8 cellular contexts compared by ENCODE assay signal in the genomic region with DNA sequence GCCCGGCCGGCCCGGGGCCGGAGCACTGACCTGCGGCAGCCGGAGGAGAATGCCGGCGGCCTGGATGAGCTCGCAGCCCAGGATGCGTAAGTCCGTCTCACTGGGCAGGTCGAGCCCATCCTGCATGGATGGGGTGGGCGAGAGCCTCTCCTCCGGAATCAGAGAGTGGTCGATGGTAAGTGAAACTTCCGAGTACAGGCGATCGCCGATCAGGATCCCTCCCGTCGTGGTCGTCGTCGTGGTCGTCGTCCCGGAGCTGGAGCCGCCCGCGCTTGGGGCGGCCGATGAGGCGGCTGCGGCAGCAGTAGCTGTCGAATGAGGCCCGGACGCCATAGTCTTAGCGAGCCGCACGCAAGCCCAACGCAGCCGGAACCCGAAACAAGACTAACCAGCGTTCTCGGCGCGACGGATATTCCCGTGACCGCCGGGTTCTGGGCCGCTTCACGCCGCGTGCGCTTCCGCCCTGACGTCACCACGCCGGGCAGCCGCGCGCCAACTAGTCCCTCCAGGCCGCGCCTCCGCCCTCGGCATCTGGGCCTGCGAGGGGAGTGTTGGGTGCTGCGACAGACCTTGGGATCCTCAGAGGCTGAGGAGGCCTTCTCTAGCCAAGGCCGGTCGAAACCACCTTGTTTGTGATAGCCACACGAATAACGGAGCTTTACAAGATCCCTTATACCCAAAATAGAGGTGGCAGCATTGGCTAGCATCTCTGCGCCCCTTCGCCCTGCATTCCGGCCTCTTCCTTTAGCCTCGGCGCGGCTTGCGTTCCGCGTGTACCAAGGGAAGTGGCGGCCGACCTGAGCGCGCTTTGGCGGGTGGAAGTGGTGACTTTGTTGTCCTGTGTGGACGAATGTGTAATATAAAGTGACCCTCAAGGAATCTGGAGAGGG. TPM values are rescaled to one million over a fixed set of nuclear protein-coding genes. Genes with fewer than 3 reads are reported as not detected.
DNase-seq lines count a peak whose midpoint lies in the region; ATAC-seq, FAIRE-seq and TF ChIP-seq lines count a peak whose summit lies in the region.

A gene (minus strand): TSS at position 386 of the 890 bp plus-strand sequence. CDS start 53 bp downstream, at position 333.

- peak in 1 of 3 donors; percentile 51 for TF ChIP-seq CTCF in ovary (IDR thresholded peaks at IDR 0.05)

- ATAC-seq in HG02798 (IDR thresholded peaks at IDR 0.05; ENCODE audit: poor library complexity, unreplicated experiment) (peak; percentile 85), Right ventricle myocardium inferior (peak; percentile 96)

- WGBS in ovary, 3 donors = 0 to 1% (median 0%) methylated on average over 74 to 88 of the region's 88 CpGs
- WGBS in thymus = under 1% methylated on average over 88 of the region's 88 CpGs

- H3K27ac ChIP-seq in ovary (peak within 1 kb of the TSS; percentile 99), thymus (ENCODE audit: low read depth) (peak within 1 kb of the TSS; percentile 100)

- FAIRE-seq in GM12891 (lab: Jason Lieb, UNC) = peak; percentile 93

- H3K4me3 ChIP-seq in ovary (peak within 1 kb of the TSS; percentile 99), thymus (ENCODE audit: low read length) (peak within 1 kb of the TSS; percentile 86)

- H3K27me3 ChIP-seq in ovary = no peaks in the 10 kb centered on the region
- H3K27me3 ChIP-seq in thymus (ENCODE audit: control insufficient read depth, insufficient read depth) = no peaks in the 10 kb centered on the region

- peak; percentile 99 for TF ChIP-seq POLR2A in GM12891 (IDR thresholded peaks at IDR 0.05; ENCODE audit: low read depth, low read length)
- peak; percentile 100 for TF ChIP-seq POLR2A in ovary (IDR thresholded peaks at IDR 0.05)

- peaks cover 3% of the 10 kb centered on the region for H3K4me1 ChIP-seq in ovary (ENCODE audit: insufficient read depth)
- H3K4me1 ChIP-seq in thymus (ENCODE audit: control insufficient read depth, insufficient read depth, low read length) = peaks cover 10% of the 10 kb centered on the region

- H3K9me3 ChIP-seq in ovary (no peaks in the 10 kb centered on the region), thymus (ENCODE audit: control insufficient read depth) (no peaks in the 10 kb centered on the region)

- intact Hi-C loops in Right ventricle myocardium inferior (cut with DNase I) = loop anchor here (1.0 kb wide), 1 partner anchor 15 kb away; no protein-coding TSS in a partner anchor
- intact Hi-C loops in ovary (cut with DNase I) = loop anchor here in 2 of 4 donors (1.0 to 10.0 kb wide), 3 partner anchors 14 to 615 kb away; no protein-coding TSS in a partner anchor

- H3K36me3 ChIP-seq in ovary (no peaks in the 10 kb centered on the region), thymus (ENCODE audit: control insufficient read depth, insufficient read depth) (no peaks in the 10 kb centered on the region)

- DNase-seq in GM12891 (ENCODE audit: insufficient read length, low spot score) (peak; percentile 76), NCI-H1417 treated with DMSO at 0.1 percent for 48 hours (lab: John Stamatoyannopoulos, UW) (peak; percentile 94), SW 1271 (lab: John Stamatoyannopoulos, UW) (peak; percentile 86 to 93), Right ventricle myocardium inferior (ENCODE audit: missing footprints) (peak; percentile 99), ovary (peak; percentile 97 to 99 (median 98))
- peak; percentile 92 for DNase-seq in activated naive CD8-positive, alpha-beta T cell treated with anti-CD3 and anti-CD28 coated beads, Interleukin-2, amount 50 U/mL, for 16 hours (ENCODE audit: low read depth, low spot score)

- peak; percentile 90 for TF ChIP-seq EP300 in ovary (IDR thresholded peaks at IDR 0.05)

TF ChIP-seq in GM12891, 5 proteins besides CTCF, POLR2A, EP300 and RAD21:
- peak; percentile 97; the same call in 1 of the 2 replicates for TF ChIP-seq POU2F2 (IDR thresholded peaks at IDR 0.05; ENCODE audit: low read depth, low read length)
- peak; percentile 30; the same call in 1 of the 2 replicates for TF ChIP-seq SPI1 (IDR thresholded peaks at IDR 0.05; ENCODE audit: low read depth, low read length)
- TF ChIP-seq TAF1 (IDR thresholded peaks at IDR 0.05; ENCODE audit: low read depth, low read length) = peak; percentile 99
- peak; percentile 84 for TF ChIP-seq PAX5 (IDR thresholded peaks at IDR 0.05; ENCODE audit: insufficient read depth, low read length, severe bottlenecking)
- TF ChIP-seq POLR2AphosphoS5 (IDR thresholded peaks at IDR 0.05; ENCODE audit: low read depth, low read length) = peak; percentile 99

RNA-seq across cellular contexts. Expression of the gene that starts here (rescaled TPM):
- 114 TPM for polyA plus RNA-seq in GM12891 (2012; ENCODE audit: low read depth, missing spikeins)
- 21.2 TPM for total RNA-seq in Right ventricle myocardium inferior
- total RNA-seq in ovary = 100 to 1,000 TPM in 4 of 7 donors, 10 to 100 TPM in 3; 86.8 to 514 (median 115) TPM
- polyA plus RNA-seq in ovary = 10 to 100 TPM; 67.6 to 78.7 TPM
- 248 TPM for polyA plus RNA-seq in thymus

Comparison
In these comparisons a context has a peak if more than half of its experiments do, and no peak if none do; other contexts are left out.
1. Peak in every context shown above with its lines: DNase-seq, ATAC-seq, H3K4me3 ChIP-seq and H3K27ac ChIP-seq.